In the genomic region with DNA sequence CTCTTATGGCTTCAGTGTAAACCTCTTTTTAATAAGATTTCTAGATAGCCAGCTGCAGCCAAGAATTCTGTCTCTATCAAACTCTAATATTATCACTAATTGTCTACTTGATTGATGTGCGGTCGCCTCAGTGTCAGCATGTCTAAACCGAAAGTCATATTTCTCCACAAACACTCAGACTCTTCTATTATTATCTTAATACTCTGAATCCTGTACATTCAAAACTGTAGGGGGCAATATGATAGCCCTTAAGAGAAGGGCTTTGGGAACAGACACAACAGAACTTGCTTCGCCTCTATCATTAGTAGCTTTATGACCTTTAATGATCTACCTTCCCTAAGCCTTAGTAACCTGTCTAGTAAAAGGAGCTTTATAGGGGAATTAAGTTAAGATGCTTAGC, we compare ENCODE assay signal across 1 cellular context.
TF ChIP-seq lines count a peak whose summit lies in the region.

No MANE protein-coding gene starts in this region.

TF ChIP-seq in neural cell, 6 proteins besides CTCF, POLR2A, EP300 and RAD21:
- TF ChIP-seq, protein P1, sequence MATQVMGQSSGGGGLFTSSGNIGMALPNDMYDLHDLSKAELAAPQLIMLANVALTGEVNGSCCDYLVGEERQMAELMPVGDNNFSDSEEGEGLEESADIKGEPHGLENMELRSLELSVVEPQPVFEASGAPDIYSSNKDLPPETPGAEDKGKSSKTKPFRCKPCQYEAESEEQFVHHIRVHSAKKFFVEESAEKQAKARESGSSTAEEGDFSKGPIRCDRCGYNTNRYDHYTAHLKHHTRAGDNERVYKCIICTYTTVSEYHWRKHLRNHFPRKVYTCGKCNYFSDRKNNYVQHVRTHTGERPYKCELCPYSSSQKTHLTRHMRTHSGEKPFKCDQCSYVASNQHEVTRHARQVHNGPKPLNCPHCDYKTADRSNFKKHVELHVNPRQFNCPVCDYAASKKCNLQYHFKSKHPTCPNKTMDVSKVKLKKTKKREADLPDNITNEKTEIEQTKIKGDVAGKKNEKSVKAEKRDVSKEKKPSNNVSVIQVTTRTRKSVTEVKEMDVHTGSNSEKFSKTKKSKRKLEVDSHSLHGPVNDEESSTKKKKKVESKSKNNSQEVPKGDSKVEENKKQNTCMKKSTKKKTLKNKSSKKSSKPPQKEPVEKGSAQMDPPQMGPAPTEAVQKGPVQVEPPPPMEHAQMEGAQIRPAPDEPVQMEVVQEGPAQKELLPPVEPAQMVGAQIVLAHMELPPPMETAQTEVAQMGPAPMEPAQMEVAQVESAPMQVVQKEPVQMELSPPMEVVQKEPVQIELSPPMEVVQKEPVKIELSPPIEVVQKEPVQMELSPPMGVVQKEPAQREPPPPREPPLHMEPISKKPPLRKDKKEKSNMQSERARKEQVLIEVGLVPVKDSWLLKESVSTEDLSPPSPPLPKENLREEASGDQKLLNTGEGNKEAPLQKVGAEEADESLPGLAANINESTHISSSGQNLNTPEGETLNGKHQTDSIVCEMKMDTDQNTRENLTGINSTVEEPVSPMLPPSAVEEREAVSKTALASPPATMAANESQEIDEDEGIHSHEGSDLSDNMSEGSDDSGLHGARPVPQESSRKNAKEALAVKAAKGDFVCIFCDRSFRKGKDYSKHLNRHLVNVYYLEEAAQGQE (IDR thresholded peaks at IDR 0.05; ENCODE audit: borderline replicate concordance), result no peak
- TF ChIP-seq POLR2AphosphoS5 (IDR thresholded peaks at IDR 0.05) (peak; percentile 38), EZH2 (IDR thresholded peaks at IDR 0.05; ENCODE audit: borderline replicate concordance, insufficient read depth, low read length, poor library complexity, severe bottlenecking) (no peak), TAF1 (IDR thresholded peaks at IDR 0.05; ENCODE audit: low read depth) (no peak), MXI1 (conservative IDR thresholded peaks at IDR 0.05; ENCODE audit: poor library complexity, severe bottlenecking) (no peak), SMC3 (conservative IDR thresholded peaks at IDR 0.05; ENCODE audit: poor library complexity) (no peak)
